In the genomic region with DNA sequence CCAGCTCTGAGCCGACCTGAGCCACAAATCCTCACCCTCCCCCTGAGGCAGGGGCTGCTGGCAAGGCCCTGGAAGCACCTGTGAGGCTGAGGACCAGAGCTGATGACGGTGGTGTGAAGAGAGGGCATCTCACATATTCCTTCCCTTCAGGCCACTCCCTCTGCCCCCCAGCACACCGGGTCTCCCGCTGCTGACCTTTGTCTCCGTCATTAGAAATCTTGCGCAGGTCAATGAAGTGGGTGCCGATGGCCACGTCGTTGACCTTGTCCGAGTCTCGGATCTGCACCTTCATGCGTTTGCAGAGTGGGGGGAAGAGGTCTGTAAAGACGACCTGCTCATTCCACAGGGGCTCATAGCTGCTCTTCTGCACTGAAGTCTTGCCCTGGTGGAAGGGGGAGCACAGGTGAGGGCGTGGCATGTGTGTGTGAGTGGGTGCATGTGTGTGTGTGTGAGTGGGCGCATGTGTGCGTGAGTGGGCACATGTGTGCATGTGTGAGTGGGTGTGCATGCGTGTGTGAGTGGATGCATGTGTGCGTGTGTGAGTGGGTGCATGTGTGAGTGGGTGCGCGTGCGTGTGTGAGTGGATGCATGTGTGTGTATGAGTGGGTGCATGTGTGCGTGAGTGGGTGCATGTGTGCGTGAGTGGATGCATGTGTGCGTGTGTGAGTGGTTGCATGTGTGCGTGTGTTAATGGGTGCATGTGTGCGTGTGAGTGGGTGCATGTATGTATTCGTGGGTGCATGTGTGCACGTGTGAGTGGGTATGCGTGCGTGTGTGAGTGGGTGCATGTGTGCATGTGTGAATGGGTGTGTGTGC, we compare ENCODE assay signal across 17 cellular contexts. TPM values are rescaled to one million over a fixed set of nuclear protein-coding genes. Genes with fewer than 3 reads are reported as not detected.
"Had no signal": no experiment of that assay in that cellular context is flagged by ENCODE, and none has a peak within 500 bp of the region (broad histone marks: within the 10 kb centered on the region; RNA-seq: fewer than 3 reads in every experiment).

No MANE protein-coding gene starts in this region.

- H3K4me3 ChIP-seq: adrenal gland, body of pancreas, gastrocnemius medialis, heart right ventricle, lung, thoracic aorta had no signal

- DNase-seq: activated CD4-positive, alpha-beta T cell treated with anti-CD3 and anti-CD28 coated beads, Interleukin-2, amount 50 U/mL, for 48 hours; activated naive CD4-positive, alpha-beta T cell treated with anti-CD3 and anti-CD28 coated beads, Interleukin-2, amount 10 ng/mL, durations not matched to agents 7 days and 5 days; body of pancreas; gastrocnemius medialis; heart right ventricle; left cardiac atrium; stimulated activated CD4-positive, alpha-beta T cell treated with anti-CD3 and anti-CD28 coated beads, Interleukin-12 subunit alpha, Interleukin-12 subunit beta, amount 100 ng/mL, for 4 hours; stimulated activated CD4-positive, alpha-beta T cell treated with anti-CD3 and anti-CD28 coated beads, Interleukin-2, amount 100 ng/mL, for 24 hours; T-cell; T-helper 9 cell had no signal

- H3K9me3 ChIP-seq: adrenal gland, body of pancreas, gastrocnemius medialis, heart right ventricle, thoracic aorta had no signal

- H3K27me3 Mint-ChIP-seq: T-cell had no signal

- H3K27ac ChIP-seq: heart right ventricle, parathyroid adenoma, thoracic aorta had no signal

- H2AFZ ChIP-seq: parathyroid adenoma had no signal

- H3K36me3 ChIP-seq: adrenal gland, gastrocnemius medialis, heart right ventricle, thoracic aorta had no signal

- H3K9me3 Mint-ChIP-seq: activated T-helper 17 cell treated with anti-CD3 and anti-CD28 coated beads, Interleukin-2, amount 50 U/mL, for 72 hours; mesothelial cell of epicardium; T-cell had no signal

- H3K4me1 ChIP-seq: parathyroid adenoma had no signal

- H3K9ac ChIP-seq: parathyroid adenoma had no signal

- H3K4me1 Mint-ChIP-seq: activated T-helper 17 cell treated with anti-CD3 and anti-CD28 coated beads, Interleukin-2, amount 50 U/mL, for 72 hours had no signal

- H3K79me2 ChIP-seq: parathyroid adenoma had no signal

- H3K4me3 Mint-ChIP-seq: activated naive CD4-positive, alpha-beta T cell treated with anti-CD3 and anti-CD28 coated beads, Interleukin-2, amount 10 ng/mL, durations not matched to agents 7 days and 5 days; activated T-helper 17 cell treated with anti-CD3 and anti-CD28 coated beads, Interleukin-2, amount 50 U/mL, for 72 hours; mesothelial cell of epicardium; T-cell had no signal

- H3K36me3 Mint-ChIP-seq: activated naive CD4-positive, alpha-beta T cell treated with anti-CD3 and anti-CD28 coated beads, Interleukin-2, amount 10 ng/mL, durations not matched to agents 7 days and 5 days; mesothelial cell of epicardium; T-cell had no signal

- H3K27me3 ChIP-seq: adrenal gland, body of pancreas, gastrocnemius medialis, heart right ventricle had no signal

- H3K27ac Mint-ChIP-seq: activated naive CD4-positive, alpha-beta T cell treated with anti-CD3 and anti-CD28 coated beads, Interleukin-2, amount 10 ng/mL, durations not matched to agents 7 days and 5 days; activated T-helper 17 cell treated with anti-CD3 and anti-CD28 coated beads, Interleukin-2, amount 50 U/mL, for 72 hours; mesothelial cell of epicardium; T-cell had no signal

RNA-seq across cellular contexts. Expression of a gene that starts 4.5 kb away (rescaled TPM):
- total RNA-seq: epithelial cell of proximal tubule had no signal
